In the genomic region with DNA sequence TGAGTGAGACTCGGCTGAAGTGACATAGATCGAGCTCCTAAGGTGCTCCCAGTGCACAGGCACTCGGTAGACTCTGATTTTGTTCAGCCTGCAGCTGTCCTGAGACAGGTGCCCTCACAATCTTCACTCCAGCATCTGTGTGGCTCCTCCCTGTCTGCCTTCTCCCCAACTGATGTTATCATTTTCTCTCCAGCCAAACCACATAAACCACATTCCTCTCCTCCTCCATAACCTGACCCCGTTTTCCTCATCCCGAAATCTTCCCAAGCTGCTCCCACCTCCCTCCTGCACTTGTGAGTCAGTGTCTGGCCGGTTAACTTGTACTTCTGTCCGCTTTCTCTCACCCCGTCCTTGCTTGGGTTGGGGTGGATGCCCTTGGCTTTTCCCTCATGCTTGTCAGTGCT, we compare ENCODE assay signal across 14 cellular contexts.
DNase-seq lines count a peak whose midpoint lies in the region; ATAC-seq and TF ChIP-seq lines count a peak whose summit lies in the region.
"Had no signal": no experiment of that assay in that cellular context is flagged by ENCODE, and none has a peak within 500 bp of the region (broad histone marks: within the 10 kb centered on the region; RNA-seq: fewer than 3 reads in every experiment).

No MANE protein-coding gene starts in this region.

- no peak overlapping the region for H3K4me3 Mint-ChIP-seq in activated naive CD4-positive, alpha-beta T cell treated with anti-CD3 and anti-CD28 coated beads, Interleukin-2, amount 50 U/mL, for 24 hours
- H3K4me3 Mint-ChIP-seq: activated naive CD8-positive, alpha-beta T cell treated with anti-CD3 and anti-CD28 coated beads, Interleukin-2, amount 10 ng/mL, durations not matched to agents 7 days and 5 days; B cell had no signal

- H3K4me1 ChIP-seq in adipocyte (ENCODE audit: control insufficient read depth, insufficient read depth, low read length) = peaks cover 14% of the 10 kb centered on the region
- H3K4me1 ChIP-seq in uterus = peaks cover 10 to 27% of the 10 kb centered on the region in 2 donors
- no peaks in the 10 kb centered on the region for H3K4me1 ChIP-seq in mucosa of descending colon (ENCODE audit: low read depth)

- no peak for ATAC-seq in activated naive CD4-positive, alpha-beta T cell treated with anti-CD3 and anti-CD28 coated beads, Interleukin-2, amount 50 U/mL, for 72 hours
- no peak for ATAC-seq in mucosa of descending colon

- H3K9ac ChIP-seq in adipocyte (ENCODE audit: low read length) = peak overlapping the region; percentile 62

- TF ChIP-seq CTCF in uterus (IDR thresholded peaks at IDR 0.05) (no peak), mucosa of descending colon (IDR thresholded peaks at IDR 0.05) (no peak)

- TF ChIP-seq POLR2A in uterus (IDR thresholded peaks at IDR 0.05) = peak; percentile 13 to 21

- no peaks in the 10 kb centered on the region for H3K27me3 ChIP-seq in adipocyte (replicated peaks; ENCODE audit: control insufficient read depth, insufficient read depth, low read length)
- no peaks in the 10 kb centered on the region for H3K27me3 ChIP-seq in uterus
- H3K27me3 ChIP-seq: tibial nerve had no signal

- no peaks in the 10 kb centered on the region for H3K36me3 Mint-ChIP-seq in activated naive CD4-positive, alpha-beta T cell treated with anti-CD3 and anti-CD28 coated beads, Interleukin-2, amount 50 U/mL, for 24 hours
- H3K36me3 Mint-ChIP-seq in activated naive CD4-positive, alpha-beta T cell treated with anti-CD3 and anti-CD28 coated beads, Interleukin-2, amount 50 U/mL, for 72 hours = no peaks in the 10 kb centered on the region
- H3K36me3 Mint-ChIP-seq: activated naive CD8-positive, alpha-beta T cell treated with anti-CD3 and anti-CD28 coated beads, Interleukin-2, amount 10 ng/mL, durations not matched to agents 7 days and 5 days had no signal

- peak overlapping the region; percentile 90 to 96 for H3K27ac ChIP-seq in uterus
- H3K27ac ChIP-seq: tibial nerve had no signal

- H3K27me3 Mint-ChIP-seq in activated naive CD4-positive, alpha-beta T cell treated with anti-CD3 and anti-CD28 coated beads, Interleukin-2, amount 50 U/mL, for 24 hours = no peaks in the 10 kb centered on the region

- no peaks in the 10 kb centered on the region for H3K4me1 Mint-ChIP-seq in activated naive CD4-positive, alpha-beta T cell treated with anti-CD3 and anti-CD28 coated beads, Interleukin-2, amount 50 U/mL, for 24 hours
- H3K4me1 Mint-ChIP-seq: activated naive CD8-positive, alpha-beta T cell treated with anti-CD3 and anti-CD28 coated beads, Interleukin-2, amount 10 ng/mL, durations not matched to agents 7 days and 5 days; B cell had no signal

- no peaks in the 10 kb centered on the region for H3K9me3 ChIP-seq in adipocyte (ENCODE audit: control insufficient read depth, low read length)
- H3K9me3 ChIP-seq in uterus = no peaks in the 10 kb centered on the region
- no peaks in the 10 kb centered on the region for H3K9me3 ChIP-seq in mucosa of descending colon
- H3K9me3 ChIP-seq: tibial nerve had no signal

- no peak for DNase-seq in activated naive CD4-positive, alpha-beta T cell treated with anti-CD3 and anti-CD28 coated beads, Interleukin-2, amount 50 U/mL, for 72 hours (ENCODE audit: low spot score in 2 of 2)
- DNase-seq in adipocyte (ENCODE audit: low read depth) (peak; percentile 61), iris pigment epithelial cell (ENCODE audit: low read depth) (peak; percentile 87), uterus (peak; percentile 71 to 86), COLO829 (ENCODE audit: low spot score) (no peak), mucosa of descending colon (no peak), RPMI8226 (no peak)
- DNase-seq: activated naive CD8-positive, alpha-beta T cell treated with anti-CD3 and anti-CD28 coated beads, Interleukin-2, amount 10 ng/mL, durations not matched to agents 7 days and 5 days; erythroblast; NCI-H1092; stimulated activated CD4-positive, alpha-beta T cell treated with anti-CD3 and anti-CD28 coated beads, Interleukin-1b, Interleukin-23, amount 100 ng/mL, for 48 hours had no signal

- H3K36me3 ChIP-seq in adipocyte (ENCODE audit: control insufficient read depth, insufficient read depth, low read length, severe bottlenecking) (peaks cover 27% of the 10 kb centered on the region), uterus (no peaks in the 10 kb centered on the region), mucosa of descending colon (ENCODE audit: low read depth) (no peaks in the 10 kb centered on the region)
- H3K36me3 ChIP-seq: tibial nerve had no signal

- H3K4me3 ChIP-seq in adipocyte (ENCODE audit: low read length) = no peak overlapping the region
- no peak overlapping the region for H3K4me3 ChIP-seq in uterus
- no peak overlapping the region for H3K4me3 ChIP-seq in mucosa of descending colon
- H3K4me3 ChIP-seq: tibial nerve had no signal

- H3K9me3 Mint-ChIP-seq in activated naive CD4-positive, alpha-beta T cell treated with anti-CD3 and anti-CD28 coated beads, Interleukin-2, amount 50 U/mL, for 24 hours = no peaks in the 10 kb centered on the region
- no peaks in the 10 kb centered on the region for H3K9me3 Mint-ChIP-seq in activated naive CD4-positive, alpha-beta T cell treated with anti-CD3 and anti-CD28 coated beads, Interleukin-2, amount 50 U/mL, for 72 hours
- H3K9me3 Mint-ChIP-seq: activated naive CD8-positive, alpha-beta T cell treated with anti-CD3 and anti-CD28 coated beads, Interleukin-2, amount 10 ng/mL, durations not matched to agents 7 days and 5 days had no signal

- peak overlapping the region; percentile 23 for H3K27ac Mint-ChIP-seq in activated naive CD4-positive, alpha-beta T cell treated with anti-CD3 and anti-CD28 coated beads, Interleukin-2, amount 50 U/mL, for 24 hours
- H3K27ac Mint-ChIP-seq in activated naive CD4-positive, alpha-beta T cell treated with anti-CD3 and anti-CD28 coated beads, Interleukin-2, amount 50 U/mL, for 72 hours = no peak overlapping the region
- H3K27ac Mint-ChIP-seq: activated naive CD8-positive, alpha-beta T cell treated with anti-CD3 and anti-CD28 coated beads, Interleukin-2, amount 10 ng/mL, durations not matched to agents 7 days and 5 days; B cell had no signal

- intact Hi-C loops in uterus (cut with DNase I; ENCODE audit: low total_unique reads) = no loop called here
- intact Hi-C loops in mucosa of descending colon (cut with DNase I, micrococcal nuclease) = no loop called here

Comparison
In these comparisons a context has a peak if more than half of its experiments do, and no peak if none do; other contexts are left out.
1. DNase-seq: peak in adipocyte (single experiment), iris pigment epithelial cell (single experiment) and uterus (2 of 2); none in activated naive CD4-positive, alpha-beta T cell treated with anti-CD3 and anti-CD28 coated beads, Interleukin-2, amount 50 U/mL, for 72 hours (0 of 2), COLO829 (single experiment), mucosa of descending colon (0 of 3) and RPMI8226 (single experiment).